ENCODE assay signal across 8 cellular contexts in the genomic region with DNA sequence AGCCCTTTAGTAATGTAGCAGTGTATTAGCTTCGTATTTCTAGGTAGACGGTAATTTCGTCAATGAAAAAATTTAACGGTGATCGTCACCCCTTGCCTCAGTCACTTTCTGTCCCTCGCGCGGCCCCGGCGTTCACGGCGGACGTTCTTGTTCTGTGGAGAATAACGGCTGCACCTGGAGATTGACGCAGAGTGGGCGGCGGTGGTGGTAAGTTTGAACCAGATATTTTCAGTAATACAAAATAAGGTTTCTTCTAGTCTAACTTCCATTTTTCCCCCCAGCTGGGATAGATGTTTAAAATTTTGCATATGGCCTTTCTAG. TPM values are rescaled to one million over a fixed set of nuclear protein-coding genes. Genes with fewer than 3 reads are reported as not detected.
A peak's percentile ranks its signal among the peaks of the same experiment; 100 is the strongest.
DNase-seq lines count a peak whose midpoint lies in the region; ATAC-seq, FAIRE-seq and TF ChIP-seq lines count a peak whose summit lies in the region.

No MANE protein-coding gene starts in this region.

- 0% methylated on average over 17 of the region's 17 CpGs for WGBS in body of pancreas, 2 donors

- no peak for FAIRE-seq in kidney (lab: Jason Lieb, UNC)

- TF ChIP-seq CTCF in A673 (conservative IDR thresholded peaks at IDR 0.05; ENCODE audit: low read depth, low read length) (no peak), body of pancreas (IDR thresholded peaks at IDR 0.05) (no peak), kidney (IDR thresholded peaks at IDR 0.05; ENCODE audit: borderline replicate concordance, extremely low read depth, insufficient read depth) (no peak)

- H3K4me1 ChIP-seq in A673 (ENCODE audit: insufficient read depth, low read length, poor library complexity, severe bottlenecking) (no peaks in the 10 kb centered on the region), body of pancreas (peaks cover 12% of the 10 kb centered on the region), kidney (ENCODE audit: control insufficient read depth in 1 of 2, insufficient read depth in 1 of 2, low read depth in 1 of 2, low read length in 2 of 2) (no peaks in the 10 kb centered on the region)

- CTCF ChIA-PET in A673 (lab: Charles Lee) = no interaction called here

- H3K9me3 ChIP-seq in A673 (ENCODE audit: low read depth, low read length, poor library complexity, severe bottlenecking) (peaks cover 62% of the 10 kb centered on the region), body of pancreas (peaks cover 0 to 38% (median 0%) of the 10 kb centered on the region in 3 donors), kidney (ENCODE audit: control insufficient read depth in 1 of 2, low read length in 2 of 2) (peaks cover 18 to 34% of the 10 kb centered on the region in 2 donors)

- POLR2A ChIA-PET in A673 (lab: Charles Lee; ENCODE audit: low non-redundant PET) = interaction anchor here (0.6 kb wide), 1 partner anchor 51 kb away, joined by 4 read pairs; a partner anchor contains a TSS

- DNase-seq in A673 (ENCODE audit: low spot score) = no peak
- DNase-seq in NCI-H82 treated with DMSO at 0.1 percent for 48 hours (lab: John Stamatoyannopoulos, UW; ENCODE audit: unreplicated experiment) = peak; percentile 11
- DNase-seq in body of pancreas = peak in 3 of 4 donors; percentile 20 to 48 (median 35)
- DNase-seq in kidney = peak; percentile 80
- peak; percentile 11 for DNase-seq in stimulated activated CD8-positive, alpha-beta memory T cell treated with anti-CD3 and anti-CD28 coated beads, Interleukin-4, amount 100 ng/mL, for 24 hours (ENCODE audit: low read depth)

- no peaks in the 10 kb centered on the region for H3K27me3 ChIP-seq in A673 (replicated peaks; ENCODE audit: insufficient read depth, low read depth, low read length, poor library complexity)
- no peaks in the 10 kb centered on the region for H3K27me3 ChIP-seq in body of pancreas

- ATAC-seq in GM19035 (IDR thresholded peaks at IDR 0.05; ENCODE audit: unreplicated experiment) (peak; percentile 2), body of pancreas (peak; percentile 6), HG02938 (IDR thresholded peaks at IDR 0.05; ENCODE audit: unreplicated experiment) (no peak), GM21619 (IDR thresholded peaks at IDR 0.05; ENCODE audit: unreplicated experiment) (no peak)

- no peak for TF ChIP-seq POLR2A in body of pancreas (IDR thresholded peaks at IDR 0.05)

- H3K4me3 ChIP-seq in A673 (ENCODE audit: low read depth, low read length, poor library complexity, severe bottlenecking) = peak overlapping the region; percentile 73
- H3K4me3 ChIP-seq in body of pancreas = peak overlapping the region; percentile 62 to 87
- H3K4me3 ChIP-seq in kidney (ENCODE audit: low read length in 2 of 2) = peak overlapping the region; percentile 89 to 99

- H3K36me3 ChIP-seq in A673 (ENCODE audit: insufficient read depth, low read length, poor library complexity, severe bottlenecking) = peaks cover 29% of the 10 kb centered on the region
- H3K36me3 ChIP-seq in body of pancreas (replicated peaks in 1 of 2; ENCODE audit: insufficient read depth in 1 of 2, low read depth in 2 of 2) = peaks cover 0 to 6% of the 10 kb centered on the region in 2 donors
- peaks cover 11 to 17% of the 10 kb centered on the region in 2 donors for H3K36me3 ChIP-seq in kidney (ENCODE audit: control insufficient read depth in 1 of 2, insufficient read depth in 2 of 2, low read length in 2 of 2)

- TSS peak; percentile 82 for BruUV-seq in A673 (replicated peaks; lab: Mats Ljungman, UMichigan)

- intact Hi-C loops in A673 (cut with micrococcal nuclease; ENCODE audit: unreplicated experiment) (loop anchor here (2.0 kb wide), 1 partner anchor 50 kb away; a partner anchor contains a TSS), body of pancreas (cut with DNase I) (no loop called here), kidney (cut with DNase I) (no loop called here)

- H3K27ac ChIP-seq in A673 (ENCODE audit: low read depth, low read length, poor library complexity, severe bottlenecking) (peak overlapping the region; percentile 91), body of pancreas (peak overlapping the region; percentile 79 to 96 (median 90)), kidney (ENCODE audit: low read depth in 2 of 2, low read length in 2 of 2) (peak overlapping the region; percentile 92 to 98)

- peak overlapping the region; percentile 75 to 90 for H3K9ac ChIP-seq in kidney (ENCODE audit: low read length in 2 of 2)

RNA-seq across cellular contexts. Expression of a gene that starts 0.3 kb away (rescaled TPM):
- total RNA-seq in A673 (2021) = 10.1 and 13.5 TPM in 2 replicates
- total RNA-seq in body of pancreas = 10 to 100 TPM; 12.9 to 18.2 TPM
- 15.1 TPM for total RNA-seq in kidney
- 4.6 TPM for polyA plus RNA-seq in kidney (ENCODE audit: insufficient read depth, low read depth, low replicate concordance)

RNA-seq across cellular contexts. Expression of a gene that starts 0.7 kb away (rescaled TPM):
- 2.9 TPM in 2 replicates for total RNA-seq in A673 (2021)
- 1 to 10 TPM; 2.0 to 3.1 TPM for total RNA-seq in body of pancreas
- 3.1 TPM for total RNA-seq in kidney
- polyA plus RNA-seq in kidney (ENCODE audit: insufficient read depth, low read depth, low replicate concordance) = 0.39 TPM

RNA-seq across cellular contexts. Expression of a gene that starts 50.0 kb away (rescaled TPM):
- total RNA-seq in A673 (2021) (14.9 and 16.7 TPM in 2 replicates), body of pancreas (10 to 100 TPM; 12.9 to 14.3 TPM), kidney (20.4 TPM)
- polyA plus RNA-seq in kidney (ENCODE audit: insufficient read depth, low read depth, low replicate concordance) = 14.1 TPM

RNA-seq across cellular contexts. Expression of a gene that starts 50.5 kb away (rescaled TPM):
- total RNA-seq in A673 (2021) (20.6 and 21.0 TPM in 2 replicates), body of pancreas (1 to 10 TPM; 3.6 to 8.3 TPM), kidney (33.4 TPM)
- 6.7 TPM for polyA plus RNA-seq in kidney (ENCODE audit: insufficient read depth, low read depth, low replicate concordance)

Comparison
In these comparisons a context has a peak if more than half of its experiments do, and no peak if none do; other contexts are left out.
1. ATAC-seq: peak in GM19035 (single experiment) and body of pancreas (single experiment); none in HG02938 (single experiment) and GM21619 (single experiment).
2. Peak in every context shown above with its lines, with median percentiles within 50 percentile points of each other: H3K27ac ChIP-seq and H3K4me3 ChIP-seq.